21 cellular contexts compared by ENCODE assay signal in genomic region chr7:67856046-67856445, GRCh38.
"Had no signal": no experiment of that assay in that cellular context is flagged by ENCODE, and none has a peak within 500 bp of the region (broad histone marks: within the 10 kb centered on the region; RNA-seq: fewer than 3 reads in every experiment).

No MANE protein-coding gene starts in this region.

- H3K27ac ChIP-seq: SJSA1, SK-N-MC had no signal

- H3K27me3 ChIP-seq: MG63, SJSA1 had no signal

- H3K4me3 ChIP-seq: MG63, SJSA1, SK-N-MC had no signal

- H3K9me3 ChIP-seq: MG63, SJSA1 had no signal

- H3K4me1 ChIP-seq: SJSA1 had no signal

- ATAC-seq: HepG2 had no signal

- H3K36me3 ChIP-seq: MG63, SJSA1 had no signal

- DNase-seq: IMR-90, Karpas-422, KG1, MG63, NCI-H1092, NCI-H1105 treated with DMSO at 0.1 percent for 48 hours, NCI-H1417 treated with DMSO at 0.1 percent for 48 hours, NCI-H146, NCI-H1694 treated with DMSO at 0.1 percent for 48 hours, NCI-H1930, NCI-H2081, NCI-H2107, NCI-H524, NCI-H69, NCI-H774, Right ventricle myocardium superior, RPMI8226, SIG-M5 had no signal
